In the genomic region with DNA sequence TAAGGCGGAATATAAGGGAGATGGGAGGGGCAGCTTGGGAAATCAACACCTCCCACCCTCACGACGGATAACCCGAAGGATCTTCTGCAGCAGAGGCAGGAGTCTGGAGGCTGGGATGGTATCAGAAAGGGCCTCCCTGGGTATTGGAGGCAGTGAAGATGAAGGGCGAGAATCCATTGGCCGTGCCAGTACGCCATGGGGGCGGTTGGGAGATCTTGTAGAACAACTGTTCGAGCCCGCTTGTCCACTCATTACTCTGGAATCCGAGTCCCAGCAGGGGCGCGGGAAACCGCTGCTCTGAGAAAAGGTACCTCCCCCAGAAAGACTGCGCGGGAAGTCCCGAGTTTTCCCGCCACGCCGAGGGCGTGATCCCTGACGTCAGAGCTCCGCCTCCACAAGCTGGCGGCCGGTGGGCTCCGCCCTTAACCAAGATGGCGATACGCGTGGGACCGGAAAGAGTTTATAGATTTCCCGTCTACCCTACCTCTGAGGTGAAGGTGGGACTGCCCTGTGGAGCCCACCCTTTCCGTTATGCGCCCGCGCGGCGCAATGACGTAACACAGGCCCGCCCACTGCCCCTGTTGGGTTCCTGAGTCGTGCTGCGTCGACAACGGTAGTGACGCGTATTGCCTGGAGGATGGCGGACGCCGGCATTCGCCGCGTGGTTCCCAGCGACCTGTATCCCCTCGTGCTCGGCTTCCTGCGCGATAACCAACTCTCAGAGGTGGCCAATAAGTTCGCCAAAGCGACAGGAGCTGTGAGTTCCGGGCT, we compare ENCODE assay signal across 1 cellular context.
TF ChIP-seq lines count a peak whose summit lies in the region.

A gene (plus strand): TSS at position 616 of the 771 bp plus-strand sequence. CDS start 22 bp downstream, at position 638.

TF ChIP-seq in HEK293, 187 proteins besides CTCF, POLR2A, EP300 and RAD21 (continued from another document and continues in another):
- TF ChIP-seq, protein P1, sequence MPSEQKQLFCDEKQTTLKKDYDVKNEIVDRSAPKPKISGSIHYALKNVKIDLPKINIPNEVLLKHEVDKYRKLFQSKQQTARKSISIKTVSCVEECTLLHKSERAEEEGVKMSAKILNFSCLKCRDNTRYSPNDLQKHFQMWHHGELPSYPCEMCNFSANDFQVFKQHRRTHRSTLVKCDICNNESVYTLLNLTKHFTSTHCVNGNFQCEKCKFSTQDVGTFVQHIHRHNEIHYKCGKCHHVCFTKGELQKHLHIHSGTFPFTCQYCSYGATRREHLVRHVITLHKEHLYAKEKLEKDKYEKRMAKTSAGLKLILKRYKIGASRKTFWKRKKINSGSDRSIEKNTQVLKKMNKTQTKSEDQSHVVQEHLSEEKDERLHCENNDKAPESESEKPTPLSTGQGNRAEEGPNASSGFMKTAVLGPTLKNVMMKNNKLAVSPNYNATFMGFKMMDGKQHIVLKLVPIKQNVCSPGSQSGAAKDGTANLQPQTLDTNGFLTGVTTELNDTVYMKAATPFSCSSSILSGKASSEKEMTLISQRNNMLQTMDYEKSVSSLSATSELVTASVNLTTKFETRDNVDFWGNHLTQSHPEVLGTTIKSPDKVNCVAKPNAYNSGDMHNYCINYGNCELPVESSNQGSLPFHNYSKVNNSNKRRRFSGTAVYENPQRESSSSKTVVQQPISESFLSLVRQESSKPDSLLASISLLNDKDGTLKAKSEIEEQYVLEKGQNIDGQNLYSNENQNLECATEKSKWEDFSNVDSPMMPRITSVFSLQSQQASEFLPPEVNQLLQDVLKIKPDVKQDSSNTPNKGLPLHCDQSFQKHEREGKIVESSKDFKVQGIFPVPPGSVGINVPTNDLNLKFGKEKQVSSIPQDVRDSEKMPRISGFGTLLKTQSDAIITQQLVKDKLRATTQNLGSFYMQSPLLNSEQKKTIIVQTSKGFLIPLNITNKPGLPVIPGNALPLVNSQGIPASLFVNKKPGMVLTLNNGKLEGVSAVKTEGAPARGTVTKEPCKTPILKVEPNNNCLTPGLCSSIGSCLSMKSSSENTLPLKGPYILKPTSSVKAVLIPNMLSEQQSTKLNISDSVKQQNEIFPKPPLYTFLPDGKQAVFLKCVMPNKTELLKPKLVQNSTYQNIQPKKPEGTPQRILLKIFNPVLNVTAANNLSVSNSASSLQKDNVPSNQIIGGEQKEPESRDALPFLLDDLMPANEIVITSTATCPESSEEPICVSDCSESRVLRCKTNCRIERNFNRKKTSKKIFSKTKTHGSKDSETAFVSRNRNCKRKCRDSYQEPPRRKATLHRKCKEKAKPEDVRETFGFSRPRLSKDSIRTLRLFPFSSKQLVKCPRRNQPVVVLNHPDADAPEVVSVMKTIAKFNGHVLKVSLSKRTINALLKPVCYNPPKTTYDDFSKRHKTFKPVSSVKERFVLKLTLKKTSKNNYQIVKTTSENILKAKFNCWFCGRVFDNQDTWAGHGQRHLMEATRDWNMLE (tag by site-specific recombination; conservative IDR thresholded peaks at IDR 0.05; ENCODE audit: low read depth) = peak; percentile 94
- no peak for TF ChIP-seq ZNF202 (tag by site-specific recombination; IDR thresholded peaks at IDR 0.05; ENCODE audit: borderline replicate concordance)
- no peak for TF ChIP-seq ZNF777 (tag by site-specific recombination; IDR thresholded peaks at IDR 0.05; ENCODE audit: borderline replicate concordance)
- peak; percentile 99 for TF ChIP-seq ZNF629 (tag by site-specific recombination; IDR thresholded peaks at IDR 0.05)
- TF ChIP-seq SP7 (tag by site-specific recombination; IDR thresholded peaks at IDR 0.05) = peak; percentile 85
- TF ChIP-seq, protein P2, sequence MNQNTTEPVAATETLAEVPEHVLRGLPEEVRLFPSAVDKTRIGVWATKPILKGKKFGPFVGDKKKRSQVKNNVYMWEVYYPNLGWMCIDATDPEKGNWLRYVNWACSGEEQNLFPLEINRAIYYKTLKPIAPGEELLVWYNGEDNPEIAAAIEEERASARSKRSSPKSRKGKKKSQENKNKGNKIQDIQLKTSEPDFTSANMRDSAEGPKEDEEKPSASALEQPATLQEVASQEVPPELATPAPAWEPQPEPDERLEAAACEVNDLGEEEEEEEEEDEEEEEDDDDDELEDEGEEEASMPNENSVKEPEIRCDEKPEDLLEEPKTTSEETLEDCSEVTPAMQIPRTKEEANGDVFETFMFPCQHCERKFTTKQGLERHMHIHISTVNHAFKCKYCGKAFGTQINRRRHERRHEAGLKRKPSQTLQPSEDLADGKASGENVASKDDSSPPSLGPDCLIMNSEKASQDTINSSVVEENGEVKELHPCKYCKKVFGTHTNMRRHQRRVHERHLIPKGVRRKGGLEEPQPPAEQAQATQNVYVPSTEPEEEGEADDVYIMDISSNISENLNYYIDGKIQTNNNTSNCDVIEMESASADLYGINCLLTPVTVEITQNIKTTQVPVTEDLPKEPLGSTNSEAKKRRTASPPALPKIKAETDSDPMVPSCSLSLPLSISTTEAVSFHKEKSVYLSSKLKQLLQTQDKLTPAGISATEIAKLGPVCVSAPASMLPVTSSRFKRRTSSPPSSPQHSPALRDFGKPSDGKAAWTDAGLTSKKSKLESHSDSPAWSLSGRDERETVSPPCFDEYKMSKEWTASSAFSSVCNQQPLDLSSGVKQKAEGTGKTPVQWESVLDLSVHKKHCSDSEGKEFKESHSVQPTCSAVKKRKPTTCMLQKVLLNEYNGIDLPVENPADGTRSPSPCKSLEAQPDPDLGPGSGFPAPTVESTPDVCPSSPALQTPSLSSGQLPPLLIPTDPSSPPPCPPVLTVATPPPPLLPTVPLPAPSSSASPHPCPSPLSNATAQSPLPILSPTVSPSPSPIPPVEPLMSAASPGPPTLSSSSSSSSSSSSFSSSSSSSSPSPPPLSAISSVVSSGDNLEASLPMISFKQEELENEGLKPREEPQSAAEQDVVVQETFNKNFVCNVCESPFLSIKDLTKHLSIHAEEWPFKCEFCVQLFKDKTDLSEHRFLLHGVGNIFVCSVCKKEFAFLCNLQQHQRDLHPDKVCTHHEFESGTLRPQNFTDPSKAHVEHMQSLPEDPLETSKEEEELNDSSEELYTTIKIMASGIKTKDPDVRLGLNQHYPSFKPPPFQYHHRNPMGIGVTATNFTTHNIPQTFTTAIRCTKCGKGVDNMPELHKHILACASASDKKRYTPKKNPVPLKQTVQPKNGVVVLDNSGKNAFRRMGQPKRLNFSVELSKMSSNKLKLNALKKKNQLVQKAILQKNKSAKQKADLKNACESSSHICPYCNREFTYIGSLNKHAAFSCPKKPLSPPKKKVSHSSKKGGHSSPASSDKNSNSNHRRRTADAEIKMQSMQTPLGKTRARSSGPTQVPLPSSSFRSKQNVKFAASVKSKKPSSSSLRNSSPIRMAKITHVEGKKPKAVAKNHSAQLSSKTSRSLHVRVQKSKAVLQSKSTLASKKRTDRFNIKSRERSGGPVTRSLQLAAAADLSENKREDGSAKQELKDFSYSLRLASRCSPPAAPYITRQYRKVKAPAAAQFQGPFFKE (tag by site-specific recombination; IDR thresholded peaks at IDR 0.05; ENCODE audit: borderline replicate concordance) = no peak
- TF ChIP-seq ZNF2 (tag by site-specific recombination; IDR thresholded peaks at IDR 0.05) = peak; percentile 83
- no peak for TF ChIP-seq ZNF114 (tag by site-specific recombination; IDR thresholded peaks at IDR 0.05)
- TF ChIP-seq ZNF184 (tag by site-specific recombination; IDR thresholded peaks at IDR 0.05) = peak; percentile 85
- no peak for TF ChIP-seq ZNF146 (tag by site-specific recombination; IDR thresholded peaks at IDR 0.05)
- TF ChIP-seq, protein P3, sequence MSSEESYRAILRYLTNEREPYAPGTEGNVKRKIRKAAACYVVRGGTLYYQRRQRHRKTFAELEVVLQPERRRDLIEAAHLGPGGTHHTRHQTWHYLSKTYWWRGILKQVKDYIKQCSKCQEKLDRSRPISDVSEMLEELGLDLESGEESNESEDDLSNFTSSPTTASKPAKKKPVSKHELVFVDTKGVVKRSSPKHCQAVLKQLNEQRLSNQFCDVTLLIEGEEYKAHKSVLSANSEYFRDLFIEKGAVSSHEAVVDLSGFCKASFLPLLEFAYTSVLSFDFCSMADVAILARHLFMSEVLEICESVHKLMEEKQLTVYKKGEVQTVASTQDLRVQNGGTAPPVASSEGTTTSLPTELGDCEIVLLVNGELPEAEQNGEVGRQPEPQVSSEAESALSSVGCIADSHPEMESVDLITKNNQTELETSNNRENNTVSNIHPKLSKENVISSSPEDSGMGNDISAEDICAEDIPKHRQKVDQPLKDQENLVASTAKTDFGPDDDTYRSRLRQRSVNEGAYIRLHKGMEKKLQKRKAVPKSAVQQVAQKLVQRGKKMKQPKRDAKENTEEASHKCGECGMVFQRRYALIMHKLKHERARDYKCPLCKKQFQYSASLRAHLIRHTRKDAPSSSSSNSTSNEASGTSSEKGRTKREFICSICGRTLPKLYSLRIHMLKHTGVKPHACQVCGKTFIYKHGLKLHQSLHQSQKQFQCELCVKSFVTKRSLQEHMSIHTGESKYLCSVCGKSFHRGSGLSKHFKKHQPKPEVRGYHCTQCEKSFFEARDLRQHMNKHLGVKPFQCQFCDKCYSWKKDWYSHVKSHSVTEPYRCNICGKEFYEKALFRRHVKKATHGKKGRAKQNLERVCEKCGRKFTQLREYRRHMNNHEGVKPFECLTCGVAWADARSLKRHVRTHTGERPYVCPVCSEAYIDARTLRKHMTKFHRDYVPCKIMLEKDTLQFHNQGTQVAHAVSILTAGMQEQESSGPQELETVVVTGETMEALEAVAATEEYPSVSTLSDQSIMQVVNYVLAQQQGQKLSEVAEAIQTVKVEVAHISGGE (tag by site-specific recombination; conservative IDR thresholded peaks at IDR 0.05; ENCODE audit: low read depth) = peak; percentile 93
- no peak for TF ChIP-seq ZNF626 (tag by site-specific recombination; IDR thresholded peaks at IDR 0.05)
- TF ChIP-seq, protein P4, sequence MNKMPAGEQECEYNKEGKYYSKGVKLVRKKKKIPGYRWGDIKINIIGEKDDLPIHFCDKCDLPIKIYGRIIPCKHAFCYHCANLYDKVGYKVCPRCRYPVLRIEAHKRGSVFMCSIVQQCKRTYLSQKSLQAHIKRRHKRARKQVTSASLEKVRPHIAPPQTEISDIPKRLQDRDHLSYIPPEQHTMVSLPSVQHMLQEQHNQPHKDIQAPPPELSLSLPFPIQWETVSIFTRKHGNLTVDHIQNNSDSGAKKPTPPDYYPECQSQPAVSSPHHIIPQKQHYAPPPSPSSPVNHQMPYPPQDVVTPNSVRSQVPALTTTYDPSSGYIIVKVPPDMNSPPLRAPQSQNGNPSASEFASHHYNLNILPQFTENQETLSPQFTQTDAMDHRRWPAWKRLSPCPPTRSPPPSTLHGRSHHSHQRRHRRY (tag by site-specific recombination; IDR thresholded peaks at IDR 0.05) = no peak
- TF ChIP-seq ZNF558 (tag by site-specific recombination; IDR thresholded peaks at IDR 0.05) = peak; percentile 46; the same call in 1 of the 2 replicates
- peak; percentile 89; the same call in 1 of the 2 replicates for TF ChIP-seq ZNF335 (tag by site-specific recombination; conservative IDR thresholded peaks at IDR 0.05)
- TF ChIP-seq TRIM28 (IDR thresholded peaks at IDR 0.05; ENCODE audit: borderline replicate concordance, low read length) = peak; percentile 79; the same call in 1 of the 2 replicates
- peak; percentile 88 for TF ChIP-seq SCRT2 (tag by site-specific recombination; IDR thresholded peaks at IDR 0.05)
- TF ChIP-seq, protein P5, sequence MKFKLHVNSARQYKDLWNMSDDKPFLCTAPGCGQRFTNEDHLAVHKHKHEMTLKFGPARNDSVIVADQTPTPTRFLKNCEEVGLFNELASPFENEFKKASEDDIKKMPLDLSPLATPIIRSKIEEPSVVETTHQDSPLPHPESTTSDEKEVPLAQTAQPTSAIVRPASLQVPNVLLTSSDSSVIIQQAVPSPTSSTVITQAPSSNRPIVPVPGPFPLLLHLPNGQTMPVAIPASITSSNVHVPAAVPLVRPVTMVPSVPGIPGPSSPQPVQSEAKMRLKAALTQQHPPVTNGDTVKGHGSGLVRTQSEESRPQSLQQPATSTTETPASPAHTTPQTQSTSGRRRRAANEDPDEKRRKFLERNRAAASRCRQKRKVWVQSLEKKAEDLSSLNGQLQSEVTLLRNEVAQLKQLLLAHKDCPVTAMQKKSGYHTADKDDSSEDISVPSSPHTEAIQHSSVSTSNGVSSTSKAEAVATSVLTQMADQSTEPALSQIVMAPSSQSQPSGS (tag by site-specific recombination; IDR thresholded peaks at IDR 0.05; ENCODE audit: low read depth) = peak; percentile 99
- TF ChIP-seq ZNF112 (tag by site-specific recombination; IDR thresholded peaks at IDR 0.05) = no peak
- peak; percentile 96 for TF ChIP-seq ZFHX2 (tag by site-specific recombination; conservative IDR thresholded peaks at IDR 0.05)
- no peak for TF ChIP-seq ZNF302 (tag by site-specific recombination; IDR thresholded peaks at IDR 0.05; ENCODE audit: low read depth)
- TF ChIP-seq ZNF423 (tag by site-specific recombination; IDR thresholded peaks at IDR 0.05) = no peak
- peak; percentile 40; the same call in 1 of the 2 replicates for TF ChIP-seq HOXD13 (CRISPR knock-in tag; IDR thresholded peaks at IDR 0.05; ENCODE audit: borderline replicate concordance)
- TF ChIP-seq, protein P6, sequence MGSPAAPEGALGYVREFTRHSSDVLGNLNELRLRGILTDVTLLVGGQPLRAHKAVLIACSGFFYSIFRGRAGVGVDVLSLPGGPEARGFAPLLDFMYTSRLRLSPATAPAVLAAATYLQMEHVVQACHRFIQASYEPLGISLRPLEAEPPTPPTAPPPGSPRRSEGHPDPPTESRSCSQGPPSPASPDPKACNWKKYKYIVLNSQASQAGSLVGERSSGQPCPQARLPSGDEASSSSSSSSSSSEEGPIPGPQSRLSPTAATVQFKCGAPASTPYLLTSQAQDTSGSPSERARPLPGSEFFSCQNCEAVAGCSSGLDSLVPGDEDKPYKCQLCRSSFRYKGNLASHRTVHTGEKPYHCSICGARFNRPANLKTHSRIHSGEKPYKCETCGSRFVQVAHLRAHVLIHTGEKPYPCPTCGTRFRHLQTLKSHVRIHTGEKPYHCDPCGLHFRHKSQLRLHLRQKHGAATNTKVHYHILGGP (tag by site-specific recombination; IDR thresholded peaks at IDR 0.05) = no peak
- TF ChIP-seq, protein P7, sequence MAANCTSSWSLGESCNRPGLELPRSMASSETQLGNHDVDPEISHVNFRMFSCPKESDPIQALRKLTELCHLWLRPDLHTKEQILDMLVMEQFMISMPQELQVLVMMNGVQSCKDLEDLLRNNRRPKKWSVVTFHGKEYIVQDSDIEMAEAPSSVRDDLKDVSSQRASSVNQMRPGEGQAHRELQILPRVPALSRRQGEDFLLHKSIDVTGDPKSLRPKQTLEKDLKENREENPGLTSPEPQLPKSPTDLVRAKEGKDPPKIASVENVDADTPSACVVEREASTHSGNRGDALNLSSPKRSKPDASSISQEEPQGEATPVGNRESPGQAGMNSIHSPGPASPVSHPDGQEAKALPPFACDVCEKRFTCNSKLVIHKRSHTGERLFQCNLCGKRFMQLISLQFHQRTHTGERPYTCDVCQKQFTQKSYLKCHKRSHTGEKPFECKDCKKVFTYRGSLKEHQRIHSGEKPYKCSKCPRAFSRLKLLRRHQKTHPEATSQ (tag by site-specific recombination; IDR thresholded peaks at IDR 0.05) = no peak
- TF ChIP-seq GLIS2 (tag by site-specific recombination; IDR thresholded peaks at IDR 0.05) = peak; percentile 93
- no peak for TF ChIP-seq ZNF768 (tag by site-specific recombination; IDR thresholded peaks at IDR 0.05)
- no peak for TF ChIP-seq ZNF514 (tag by site-specific recombination; IDR thresholded peaks at IDR 0.05)
- no peak; the same call in 1 of the 2 replicates for TF ChIP-seq ZNF654 (tag by site-specific recombination; IDR thresholded peaks at IDR 0.05; ENCODE audit: low read depth)
